Comparison of ENCODE assay signal across 8 cellular contexts in the genomic region with DNA sequence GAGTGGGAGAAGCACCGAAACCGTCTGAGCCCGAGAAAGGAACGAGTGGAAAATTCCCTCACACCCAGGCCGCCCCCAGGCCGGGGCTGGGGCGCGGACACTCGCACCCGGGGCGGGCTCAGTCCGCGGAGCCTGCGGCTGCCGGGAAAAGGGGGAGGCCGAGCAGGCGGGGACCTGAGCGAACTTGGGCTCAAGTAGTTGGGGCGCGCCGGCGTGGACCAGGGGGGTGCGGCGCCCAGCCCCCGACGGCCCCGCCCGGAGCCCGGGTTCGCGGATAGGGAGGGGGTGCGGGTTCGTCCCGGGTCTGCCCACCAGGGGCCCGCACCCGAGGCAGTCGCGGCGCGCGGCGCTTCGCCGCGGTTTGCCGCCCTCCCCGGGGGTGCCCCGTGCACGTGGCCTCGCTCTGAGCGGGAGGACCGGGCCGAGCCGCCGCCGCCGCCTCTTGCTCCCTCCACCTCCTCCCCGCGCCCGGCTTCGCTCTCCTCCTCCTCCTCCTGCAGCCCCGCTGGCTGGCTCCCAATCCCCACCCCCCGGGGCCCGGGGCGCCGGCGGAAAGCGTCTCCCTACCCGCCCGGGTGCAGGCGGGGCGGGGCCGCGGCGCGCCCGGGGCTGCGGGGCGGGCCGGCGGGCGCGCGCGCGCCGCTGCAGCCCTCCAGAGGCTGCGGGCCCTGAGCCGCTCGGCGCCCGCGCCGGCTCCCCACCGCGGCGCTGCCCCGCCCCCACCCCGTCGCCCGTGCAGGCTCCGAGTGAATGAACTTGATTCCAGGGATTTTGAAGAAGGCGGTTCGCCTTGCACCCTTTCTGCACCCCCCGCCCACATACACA. TPM values are rescaled to one million over a fixed set of nuclear protein-coding genes. Genes with fewer than 3 reads are reported as not detected.
A peak's percentile ranks its signal among the peaks of the same experiment; 100 is the strongest.
DNase-seq lines count a peak whose midpoint lies in the region; ATAC-seq and TF ChIP-seq lines count a peak whose summit lies in the region.

No MANE protein-coding gene starts in this region.

- H3K27me3 Mint-ChIP-seq in HFFc6 (ENCODE audit: insufficient read depth): peaks cover 29% of the 10 kb centered on the region
- H3K27me3 Mint-ChIP-seq in activated naive CD8-positive, alpha-beta T cell treated with anti-CD3 and anti-CD28 coated beads for 36 hours: peaks cover 80% of the 10 kb centered on the region
- H3K27me3 Mint-ChIP-seq in neural crest cell (ENCODE audit: low read depth): peaks cover 89% of the 10 kb centered on the region

- no peak for ATAC-seq in HG02884 (IDR thresholded peaks at IDR 0.05; ENCODE audit: unreplicated experiment)

- H3K36me3 Mint-ChIP-seq in HFFc6 (ENCODE audit: low read depth) (no peaks in the 10 kb centered on the region), neural crest cell (ENCODE audit: low read depth) (no peaks in the 10 kb centered on the region)
- H3K36me3 Mint-ChIP-seq in activated naive CD8-positive, alpha-beta T cell treated with anti-CD3 and anti-CD28 coated beads for 36 hours: no peaks in the 10 kb centered on the region

- peak overlapping the region; percentile 90; the same call in 1 of the 2 replicates for H3K27ac Mint-ChIP-seq in HFFc6
- no peak overlapping the region for H3K27ac Mint-ChIP-seq in activated naive CD8-positive, alpha-beta T cell treated with anti-CD3 and anti-CD28 coated beads for 36 hours
- peak overlapping the region; percentile 94 for H3K27ac Mint-ChIP-seq in neural crest cell (ENCODE audit: unreplicated experiment)

- H3K4me1 Mint-ChIP-seq in HFFc6 (ENCODE audit: low read depth) (peaks cover 30% of the 10 kb centered on the region), neural crest cell (peaks cover 34% of the 10 kb centered on the region)
- H3K4me1 Mint-ChIP-seq in activated naive CD8-positive, alpha-beta T cell treated with anti-CD3 and anti-CD28 coated beads for 36 hours: peaks cover 13% of the 10 kb centered on the region

- H3K4me3 Mint-ChIP-seq in HFFc6 (peak overlapping the region; percentile 96), neural crest cell (peak overlapping the region; percentile 99)
- H3K4me3 Mint-ChIP-seq in activated naive CD8-positive, alpha-beta T cell treated with anti-CD3 and anti-CD28 coated beads for 36 hours: peak overlapping the region; percentile 76

- no peaks in the 10 kb centered on the region for H3K9me3 Mint-ChIP-seq in HFFc6
- H3K9me3 Mint-ChIP-seq in activated naive CD8-positive, alpha-beta T cell treated with anti-CD3 and anti-CD28 coated beads for 36 hours: no peaks in the 10 kb centered on the region
- H3K9me3 Mint-ChIP-seq in neural crest cell: no peaks in the 10 kb centered on the region

- peak; percentile 94 for DNase-seq in NCI-H1105 (lab: John Stamatoyannopoulos, UW)
- no peak for DNase-seq in NCI-H1105 treated with DMSO at 0.1 percent for 48 hours (lab: John Stamatoyannopoulos, UW)
- no peak for DNase-seq in HFFc6
- DNase-seq in NCI-H2196 (lab: John Stamatoyannopoulos, UW; ENCODE audit: unreplicated experiment): peak; percentile 100
- peak; percentile 6 for DNase-seq in activated naive CD8-positive, alpha-beta T cell treated with anti-CD3 and anti-CD28 coated beads for 36 hours
- peak; percentile 94 for DNase-seq in globus pallidus (ENCODE audit: low spot score)
- DNase-seq in neural crest cell (ENCODE audit: low read depth, low spot score): peak; percentile 46

- TF ChIP-seq CTCF in HFFc6 (IDR thresholded peaks at IDR 0.05) (no peak), neural crest cell (conservative IDR thresholded peaks at IDR 0.05) (no peak)

RNA-seq across cellular contexts. Expression of a gene that starts 1.2 kb away (rescaled TPM):
- 1 to 10 TPM in 4 of 6 experiments, under 1 TPM in 2; 0.69 to 6.2 (median 4.4) TPM for total RNA-seq in HFFc6 (2021; fragmentation: NEBNext Ultra II Directional; extraction: Animal tissue kit (Norgen Biotek cat#: 25700))
- not detected for total RNA-seq in activated naive CD8-positive, alpha-beta T cell treated with anti-CD3 and anti-CD28 coated beads for 36 hours
- 2.9 and 3.7 TPM in 2 replicates for total RNA-seq in neural crest cell

Comparison
In these comparisons a context has a peak if more than half of its experiments do, and no peak if none do; other contexts are left out.
1. DNase-seq: peak in NCI-H1105 (single experiment), NCI-H2196 (single experiment), activated naive CD8-positive, alpha-beta T cell treated with anti-CD3 and anti-CD28 coated beads for 36 hours (single experiment), globus pallidus (single experiment) and neural crest cell (single experiment); none in NCI-H1105 treated with DMSO at 0.1 percent for 48 hours (single experiment) and HFFc6 (single experiment).
2. Peak in every context shown above with its lines, with median percentiles within 50 percentile points of each other: H3K4me3 Mint-ChIP-seq.